8 cellular contexts compared by ENCODE assay signal in the genomic region with DNA sequence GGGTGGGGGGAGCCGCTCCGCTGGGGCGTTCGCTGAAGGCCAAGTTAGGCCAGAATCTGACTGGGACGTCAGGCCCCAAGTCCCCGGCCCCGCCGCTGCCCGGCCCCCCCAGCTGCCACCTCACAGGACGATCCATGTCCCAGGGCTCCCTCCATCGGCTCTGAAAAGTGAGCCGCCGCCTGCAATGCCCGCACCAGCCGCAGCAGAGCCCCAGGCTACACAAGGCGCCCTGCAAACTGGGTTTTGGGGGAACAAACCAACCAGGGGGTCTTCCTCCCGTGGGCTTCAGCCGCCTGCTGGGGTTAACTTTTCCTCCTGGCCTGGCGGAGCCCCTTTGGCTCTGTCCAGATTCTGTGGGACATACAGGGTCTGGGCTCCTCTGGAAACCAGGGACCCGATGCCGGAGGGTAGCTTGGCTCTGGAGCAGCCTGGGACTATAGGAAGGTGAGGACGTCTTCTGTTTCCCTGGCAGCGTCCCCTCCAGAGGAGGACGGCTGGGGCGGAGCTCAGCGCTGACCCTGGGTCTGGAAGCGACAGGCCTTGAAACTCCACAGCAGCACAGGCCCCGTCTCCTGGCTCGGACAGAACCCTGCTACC. TPM values are rescaled to one million over a fixed set of nuclear protein-coding genes. Genes with fewer than 3 reads are reported as not detected.
DNase-seq lines count a peak whose midpoint lies in the region; ATAC-seq and TF ChIP-seq lines count a peak whose summit lies in the region.

No MANE protein-coding gene starts in this region.

- H3K4me3 Mint-ChIP-seq in activated T-cell treated with anti-CD3 and anti-CD28 coated beads, Interleukin-2, amount 50 U/mL, for 4 hours = peak overlapping the region; percentile 67

- no CpG with 5 or more reads among the region's 29 CpGs for WGBS in neuronal stem cell (ENCODE audit: extremely low coverage in 2 of 2, insufficient read length in 2 of 2, insufficient replicate concordance in 1 of 2), 2 donors

- H3K4me3 ChIP-seq in HUES6 (ENCODE audit: low read depth, low read length) (peak overlapping the region; percentile 43), fibroblast of villous mesenchyme (ENCODE audit: low read depth, low read length) (peak overlapping the region; percentile 54), neuronal stem cell (ENCODE audit: low read length in 2 of 2) (peak overlapping the region; percentile 0 to 94)

- ATAC-seq in activated T-cell treated with anti-CD3 and anti-CD28 coated beads, Interleukin-2, amount 50 U/mL, for 4 hours = no peak
- no peak for ATAC-seq in GM21390 (IDR thresholded peaks at IDR 0.05; ENCODE audit: unreplicated experiment)

- in situ Hi-C loops in KBM-7 (cut with MboI; ENCODE audit: low pct_unique_long_range_greater_than_20kb, low sequenced_read_pairs) = no loop called here

- H3K14ac ChIP-seq in neuronal stem cell (ENCODE audit: low read length) = no peak overlapping the region

- H3K4me1 Mint-ChIP-seq in activated T-cell treated with anti-CD3 and anti-CD28 coated beads, Interleukin-2, amount 50 U/mL, for 4 hours (ENCODE audit: low read depth) = peaks cover 22% of the 10 kb centered on the region

- H3K23ac ChIP-seq in neuronal stem cell (ENCODE audit: low read depth, low read length, poor library complexity) = no peak overlapping the region

- H3K4me1 ChIP-seq in HUES6 (ENCODE audit: control insufficient read depth, insufficient read depth, low read length) = peaks cover 22% of the 10 kb centered on the region
- H3K4me1 ChIP-seq in neuronal stem cell (ENCODE audit: control insufficient read depth in 2 of 2, insufficient read depth in 1 of 2, low read depth in 1 of 2, low read length in 2 of 2) = peaks cover 9 to 15% of the 10 kb centered on the region in 2 donors

- H3K4me2 ChIP-seq in neuronal stem cell (ENCODE audit: insufficient read depth, low read length, poor library complexity, severe bottlenecking) = peak overlapping the region; percentile 33

- peaks cover 7% of the 10 kb centered on the region for H3K79me1 ChIP-seq in neuronal stem cell (ENCODE audit: low read depth, low read length)

- no peak overlapping the region for H2BK15ac ChIP-seq in neuronal stem cell (ENCODE audit: low read length)

- H3K27me3 Mint-ChIP-seq in activated T-cell treated with anti-CD3 and anti-CD28 coated beads, Interleukin-2, amount 50 U/mL, for 4 hours (ENCODE audit: low read depth) = no peaks in the 10 kb centered on the region

- peak overlapping the region; percentile 21; the same call in 1 of the 2 replicates for H3K27ac ChIP-seq in HUES6 (ENCODE audit: low read depth, low read length)
- H3K27ac ChIP-seq in neuronal stem cell (replicated peaks; ENCODE audit: low read length) = peak overlapping the region; percentile 68

- H3K27me3 ChIP-seq in HUES6 (ENCODE audit: control insufficient read depth, insufficient read depth, low read length) = no peaks in the 10 kb centered on the region
- H3K27me3 ChIP-seq in neuronal stem cell (ENCODE audit: control insufficient read depth in 3 of 3, insufficient read depth in 3 of 3, low read depth in 1 of 3, low read length in 3 of 3) = no peaks in the 10 kb centered on the region

- H3K9me3 ChIP-seq in HUES6 (ENCODE audit: control insufficient read depth, insufficient read depth, low read depth, low read length) (peaks cover under 1% of the 10 kb centered on the region; the same call in 1 of the 2 replicates), neuronal stem cell (replicated peaks in 1 of 2; ENCODE audit: control insufficient read depth in 2 of 2, insufficient read depth in 1 of 2, low read depth in 1 of 2, low read length in 2 of 2) (no peaks in the 10 kb centered on the region)

- H4K91ac ChIP-seq in neuronal stem cell (ENCODE audit: low read depth, low read length, poor library complexity) = no peak overlapping the region

- DNase-seq in COLO668 (lab: John Stamatoyannopoulos, UW; ENCODE audit: unreplicated experiment) (peak; percentile 29), fibroblast of villous mesenchyme (ENCODE audit: low read depth) (peak; percentile 76), neuronal stem cell (ENCODE audit: low spot score) (peak; percentile 71), NCI-H345 (lab: John Stamatoyannopoulos, UW) (no peak), KBM-7 (no peak)
- no peak for DNase-seq in activated T-cell treated with anti-CD3 and anti-CD28 coated beads, Interleukin-2, amount 50 U/mL, for 4 hours

- H4K8ac ChIP-seq in neuronal stem cell (ENCODE audit: low read depth, low read length) = no peak overlapping the region

- no peak overlapping the region for H2BK12ac ChIP-seq in neuronal stem cell (ENCODE audit: low read length)

- H2BK5ac ChIP-seq in neuronal stem cell (ENCODE audit: low read length) = peak overlapping the region; percentile 71

- H3K18ac ChIP-seq in neuronal stem cell (ENCODE audit: low read length) = peak overlapping the region; percentile 39

- H3K4ac ChIP-seq in neuronal stem cell (ENCODE audit: low read length) = no peak overlapping the region

- H2AK5ac ChIP-seq in neuronal stem cell (ENCODE audit: low read depth, low read length) = no peak overlapping the region

- H3K9ac ChIP-seq in HUES6 (ENCODE audit: low read length) (peak overlapping the region; percentile 66), neuronal stem cell (ENCODE audit: low read depth, low read length, poor library complexity) (no peak overlapping the region)

- no peaks in the 10 kb centered on the region for H3K36me3 Mint-ChIP-seq in activated T-cell treated with anti-CD3 and anti-CD28 coated beads, Interleukin-2, amount 50 U/mL, for 4 hours (ENCODE audit: insufficient read depth)

- H3K36me3 ChIP-seq in HUES6 (ENCODE audit: control insufficient read depth, insufficient read depth, low read length) (peaks cover 18% of the 10 kb centered on the region), neuronal stem cell (replicated peaks in 1 of 2; ENCODE audit: control insufficient read depth in 2 of 2, insufficient read depth in 2 of 2, low read length in 2 of 2) (peaks cover 21 to 30% of the 10 kb centered on the region in 2 donors)

- H3K9me3 Mint-ChIP-seq in activated T-cell treated with anti-CD3 and anti-CD28 coated beads, Interleukin-2, amount 50 U/mL, for 4 hours = no peaks in the 10 kb centered on the region

- TF ChIP-seq CTCF in fibroblast of villous mesenchyme (IDR thresholded peaks at IDR 0.05; ENCODE audit: insufficient read depth, low read depth, low read length) = peak; percentile 47

- no peak overlapping the region for H2AFZ ChIP-seq in neuronal stem cell (ENCODE audit: low read length)

- no peak overlapping the region for H2BK120ac ChIP-seq in neuronal stem cell (ENCODE audit: low read depth, low read length)

RNA-seq across cellular contexts. Expression of a gene that starts 0.8 kb away (rescaled TPM):
- total RNA-seq in activated T-cell treated with anti-CD3 and anti-CD28 coated beads, Interleukin-2, amount 50 U/mL, for 4 hours = 10 to 100 TPM; 46.1 to 78.9 (median 52.7) TPM
- 126 TPM in 2 replicates for total RNA-seq in fibroblast of villous mesenchyme
- polyA plus RNA-seq in neuronal stem cell (2013, experiment 1 of 2) = 329 TPM
- 313 TPM for polyA plus RNA-seq in neuronal stem cell (2013, experiment 2 of 2)

RNA-seq across cellular contexts. Expression of a gene that starts 3.9 kb away (rescaled TPM):
- 10 to 100 TPM; 16.9 to 19.1 (median 17.8) TPM for total RNA-seq in activated T-cell treated with anti-CD3 and anti-CD28 coated beads, Interleukin-2, amount 50 U/mL, for 4 hours
- total RNA-seq in fibroblast of villous mesenchyme = 11.6 and 16.0 TPM in 2 replicates
- 17.1 TPM for polyA plus RNA-seq in neuronal stem cell (2013, experiment 1 of 2)
- polyA plus RNA-seq in neuronal stem cell (2013, experiment 2 of 2) = 17.8 TPM

RNA-seq across cellular contexts. Expression of a gene that starts 16.1 kb away (rescaled TPM):
- total RNA-seq in activated T-cell treated with anti-CD3 and anti-CD28 coated beads, Interleukin-2, amount 50 U/mL, for 4 hours = 10 to 100 TPM; 33.4 to 39.1 (median 34.0) TPM
- 51.5 and 52.2 TPM in 2 replicates for total RNA-seq in fibroblast of villous mesenchyme
- polyA plus RNA-seq in neuronal stem cell (2013, experiment 1 of 2) = 30.5 TPM
- polyA plus RNA-seq in neuronal stem cell (2013, experiment 2 of 2) = 28.5 TPM

RNA-seq across cellular contexts. Expression of a gene that starts 27.5 kb away (rescaled TPM):
- total RNA-seq in activated T-cell treated with anti-CD3 and anti-CD28 coated beads, Interleukin-2, amount 50 U/mL, for 4 hours = 100 to 1,000 TPM; 124 to 136 (median 128) TPM
- 80.3 and 86.7 TPM in 2 replicates for total RNA-seq in fibroblast of villous mesenchyme
- 68.8 TPM for polyA plus RNA-seq in neuronal stem cell (2013, experiment 1 of 2)
- 73.1 TPM for polyA plus RNA-seq in neuronal stem cell (2013, experiment 2 of 2)

RNA-seq across cellular contexts. Expression of a gene that starts 27.6 kb away (rescaled TPM):
- total RNA-seq in activated T-cell treated with anti-CD3 and anti-CD28 coated beads, Interleukin-2, amount 50 U/mL, for 4 hours = 10 to 100 TPM; 28.2 to 31.3 (median 28.8) TPM
- total RNA-seq in fibroblast of villous mesenchyme = 19.0 and 19.4 TPM in 2 replicates
- 24.4 TPM for polyA plus RNA-seq in neuronal stem cell (2013, experiment 1 of 2)
- 24.0 TPM for polyA plus RNA-seq in neuronal stem cell (2013, experiment 2 of 2)

Comparison
In these comparisons a context has a peak if more than half of its experiments do, and no peak if none do; other contexts are left out.
1. DNase-seq: peak in COLO668 (single experiment), fibroblast of villous mesenchyme (single experiment) and neuronal stem cell (single experiment); none in activated T-cell treated with anti-CD3 and anti-CD28 coated beads, Interleukin-2, amount 50 U/mL, for 4 hours (single experiment), NCI-H345 (single experiment) and KBM-7 (single experiment).
2. Peak in every context shown above with its lines, with median percentiles within 50 percentile points of each other: H3K4me3 ChIP-seq.